ENCODE assay signal across 17 cellular contexts in the genomic region with DNA sequence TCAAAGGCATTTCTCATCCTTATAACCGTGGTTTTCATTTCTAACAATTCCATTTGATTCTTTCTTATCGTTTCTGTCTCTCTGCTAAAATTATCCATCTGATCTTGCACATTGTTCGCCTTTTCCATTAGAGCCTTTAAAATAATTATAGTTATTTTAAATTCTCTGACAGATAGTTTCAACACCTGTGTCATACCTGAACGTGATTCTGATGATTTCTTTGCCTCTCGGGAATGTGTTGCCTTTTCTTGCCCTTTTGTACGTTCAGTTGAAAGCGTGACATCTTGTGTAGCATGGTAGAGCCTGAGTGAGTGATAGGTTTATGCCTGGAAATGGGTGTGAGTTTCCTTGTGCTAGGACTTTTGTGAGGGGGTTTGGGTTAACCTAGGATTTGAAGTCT.
DNase-seq lines count a peak whose midpoint lies in the region; ATAC-seq and TF ChIP-seq lines count a peak whose summit lies in the region.
"Had no signal": no experiment of that assay in that cellular context is flagged by ENCODE, and none has a peak within 500 bp of the region (broad histone marks: within the 10 kb centered on the region; RNA-seq: fewer than 3 reads in every experiment).

No MANE protein-coding gene starts in this region.

- no peaks in the 10 kb centered on the region for H3K36me3 ChIP-seq in left lung

- no peaks in the 10 kb centered on the region for H3K9me3 ChIP-seq in left lung
- H3K9me3 ChIP-seq: A549; BLaER1 treated with 17β-estradiol and CSF1 and Interleukin-3, amounts not matched to agents 10 nM and 100 nM; Caco-2 had no signal

- DNase-seq in HEK293T (ENCODE audit: extremely low spot score) (no peak), left kidney (ENCODE audit: low read depth, low spot score) (peak; percentile 52), osteocyte (ENCODE audit: extremely low spot score, unreplicated experiment) (no peak), left lung (no peak), activated gamma-delta T cell (lab: John Stamatoyannopoulos, UW) (no peak)
- DNase-seq: AML-193; Caco-2; Calu3; CD4-positive, alpha-beta T cell; CD8-positive, alpha-beta T cell; DMS79 treated with DMSO at 0.1 percent for 48 hours; GF-D8 had no signal

- intact Hi-C loops in left lung (cut with DNase I), result no loop called here

- H3K27me3 Mint-ChIP-seq in osteocyte (ENCODE audit: unreplicated experiment), result no peaks in the 10 kb centered on the region

- POLR2A ChIA-PET in HEK293T (lab: Yijun Ruan, JAX), result no interaction called here

- peaks cover 74% of the 10 kb centered on the region for H3K4me1 Mint-ChIP-seq in osteocyte (ENCODE audit: unreplicated experiment)
- H3K4me1 Mint-ChIP-seq: B cell had no signal

- no peak for ATAC-seq in left lung
- ATAC-seq: A549; CD8-positive, alpha-beta T cell had no signal

- H3K27ac Mint-ChIP-seq in osteocyte (ENCODE audit: unreplicated experiment), result peak overlapping the region; percentile 48
- H3K27ac Mint-ChIP-seq: B cell; CD4-positive, alpha-beta T cell; CD8-positive, alpha-beta T cell had no signal

- no peak overlapping the region for H3K27ac ChIP-seq in left lung
- H3K27ac ChIP-seq: 22Rv1; A549; BLaER1 treated with 17β-estradiol and CSF1 and Interleukin-3, amounts not matched to agents 10 nM and 100 nM; C4-2B had no signal

- peaks cover 0 to 17% of the 10 kb centered on the region in 2 donors for H3K27me3 ChIP-seq in left lung
- H3K27me3 ChIP-seq: BLaER1 treated with 17β-estradiol and CSF1 and Interleukin-3, amounts not matched to agents 10 nM and 100 nM had no signal

- no peaks in the 10 kb centered on the region for H3K9me3 Mint-ChIP-seq in osteocyte (ENCODE audit: unreplicated experiment)
- H3K9me3 Mint-ChIP-seq: CD4-positive, alpha-beta T cell; CD8-positive, alpha-beta T cell had no signal

- no peak overlapping the region for H3K4me3 Mint-ChIP-seq in osteocyte (ENCODE audit: unreplicated experiment)
- H3K4me3 Mint-ChIP-seq: B cell; CD4-positive, alpha-beta T cell; CD8-positive, alpha-beta T cell had no signal

- TF ChIP-seq CTCF in osteocyte (IDR thresholded peaks at IDR 0.05) (no peak), left lung (IDR thresholded peaks at IDR 0.05) (no peak)

- no peak overlapping the region for H3K4me3 ChIP-seq in left lung
- H3K4me3 ChIP-seq: A549; BLaER1 treated with 17β-estradiol and CSF1 and Interleukin-3, amounts not matched to agents 10 nM and 100 nM had no signal

- no peaks in the 10 kb centered on the region for H3K4me1 ChIP-seq in left lung
- H3K4me1 ChIP-seq: A549; BLaER1 treated with 17β-estradiol and CSF1 and Interleukin-3, amounts not matched to agents 10 nM and 100 nM; Caco-2 had no signal

- peaks cover 5% of the 10 kb centered on the region for H3K36me3 Mint-ChIP-seq in osteocyte (ENCODE audit: unreplicated experiment)
- H3K36me3 Mint-ChIP-seq: CD8-positive, alpha-beta T cell had no signal

- CTCF ChIA-PET in HEK293T (lab: Yijun Ruan, JAX), result no interaction called here

TF ChIP-seq in HEK293T, 16 proteins besides CTCF, POLR2A, EP300 and RAD21:
- TF ChIP-seq PKNOX1 (IDR thresholded peaks at IDR 0.05) (peak; percentile 31; the same call in 1 of the 2 replicates), FOXK2 (IDR thresholded peaks at IDR 0.05) (no peak)
